ENCODE assay signal across 11 cellular contexts in genomic region chr1:25501235-25502058, GRCh38. TPM values are rescaled to one million over a fixed set of nuclear protein-coding genes. Genes with fewer than 3 reads are reported as not detected.
A peak's percentile ranks its signal among the peaks of the same experiment; 100 is the strongest.
DNase-seq lines count a peak whose midpoint lies in the region; ATAC-seq and TF ChIP-seq lines count a peak whose summit lies in the region.
"Had no signal": no experiment of that assay in that cellular context is flagged by ENCODE, and none has a peak within 500 bp of the region (broad histone marks: within the 10 kb centered on the region; RNA-seq: fewer than 3 reads in every experiment).

No MANE protein-coding gene starts in this region.

- no peaks in the 10 kb centered on the region for H3K4me1 ChIP-seq in endodermal cell (ENCODE audit: control insufficient read depth, insufficient read depth, low read length)
- H3K4me1 ChIP-seq: HAP-1 had no signal

- H3K36me3 Mint-ChIP-seq in endodermal cell (ENCODE audit: low read depth) (peaks cover 25% of the 10 kb centered on the region), osteocyte (ENCODE audit: unreplicated experiment) (peaks cover 32% of the 10 kb centered on the region), natural killer cell (peaks cover 8% of the 10 kb centered on the region)

- H3K4me3 Mint-ChIP-seq in endodermal cell: no peak overlapping the region
- no peak overlapping the region for H3K4me3 Mint-ChIP-seq in osteocyte (ENCODE audit: unreplicated experiment)
- H3K4me3 Mint-ChIP-seq in natural killer cell: no peak overlapping the region
- H3K4me3 Mint-ChIP-seq: CD8-positive, alpha-beta memory T cell had no signal

- TF ChIP-seq CTCF in endodermal cell (conservative IDR thresholded peaks at IDR 0.05): peak; percentile 81
- TF ChIP-seq CTCF in osteocyte (IDR thresholded peaks at IDR 0.05): peak; percentile 26
- TF ChIP-seq CTCF in natural killer cell (IDR thresholded peaks at IDR 0.05): no peak

- intact Hi-C loops in natural killer cell (cut with micrococcal nuclease): loop anchor here (5.0 kb wide), 1 partner anchor 311 kb away; no protein-coding TSS in a partner anchor

- ATAC-seq in GM21447 (IDR thresholded peaks at IDR 0.05; ENCODE audit: unreplicated experiment): no peak
- no peak for ATAC-seq in natural killer cell

- WGBS in endodermal cell (ENCODE audit: insufficient coverage in 1 of 2, insufficient read length in 1 of 2), 2 experiments: 81 to 86% methylated on average over 5 to 7 of the region's 7 CpGs

- H3K27me3 Mint-ChIP-seq in endodermal cell (ENCODE audit: insufficient read depth) (no peaks in the 10 kb centered on the region), osteocyte (ENCODE audit: unreplicated experiment) (no peaks in the 10 kb centered on the region), natural killer cell (ENCODE audit: low read depth in 2 of 2) (peaks cover 0 to 5% of the 10 kb centered on the region in 2 donors)
- H3K27me3 Mint-ChIP-seq: CD8-positive, alpha-beta memory T cell had no signal

- DNase-seq in activated CD4-positive, alpha-beta T cell treated with anti-CD3 and anti-CD28 coated beads for 48 hours: peak; percentile 49
- no peak for DNase-seq in activated CD4-positive, alpha-beta T cell treated with anti-CD3 and anti-CD28 coated beads, Interleukin-2, amount 50 U/mL, for 1 hour
- DNase-seq in LHCN-M2 (ENCODE audit: low read depth) (peak; percentile 49), endodermal cell (peak; percentile 94), osteocyte (ENCODE audit: extremely low spot score, unreplicated experiment) (peak; percentile 70), natural killer cell (no peak), NCI-H510A treated with DMSO at 0.1 percent for 48 hours (lab: John Stamatoyannopoulos, UW) (no peak)
- DNase-seq: CD8-positive, alpha-beta memory T cell; OCI-M1 had no signal

- H3K9ac ChIP-seq in endodermal cell (ENCODE audit: extremely low read depth, low read length, poor library complexity, severe bottlenecking): no peak overlapping the region

- H3K4me3 ChIP-seq in endodermal cell (ENCODE audit: low read length): no peak overlapping the region
- H3K4me3 ChIP-seq: HAP-1 had no signal

- H3K36me3 ChIP-seq in endodermal cell (ENCODE audit: control insufficient read depth, insufficient read depth, low read length): peaks cover 33% of the 10 kb centered on the region

- H3K9me3 Mint-ChIP-seq in endodermal cell (no peaks in the 10 kb centered on the region), osteocyte (ENCODE audit: unreplicated experiment) (no peaks in the 10 kb centered on the region), natural killer cell (no peaks in the 10 kb centered on the region)
- H3K9me3 Mint-ChIP-seq: CD8-positive, alpha-beta memory T cell had no signal

- H3K9me3 ChIP-seq in endodermal cell (ENCODE audit: control insufficient read depth, low read length): no peaks in the 10 kb centered on the region
- H3K9me3 ChIP-seq: HAP-1 had no signal

- H3K4me1 Mint-ChIP-seq in endodermal cell: peaks cover 13% of the 10 kb centered on the region
- peaks cover 59% of the 10 kb centered on the region for H3K4me1 Mint-ChIP-seq in osteocyte (ENCODE audit: unreplicated experiment)
- no peaks in the 10 kb centered on the region for H3K4me1 Mint-ChIP-seq in natural killer cell

- H3K27ac Mint-ChIP-seq in endodermal cell (no peak overlapping the region), osteocyte (ENCODE audit: unreplicated experiment) (peak overlapping the region; percentile 86), natural killer cell (no peak overlapping the region)

- H3K27ac ChIP-seq in endodermal cell (ENCODE audit: low read depth, low read length): no peak overlapping the region

- no peaks in the 10 kb centered on the region for H3K27me3 ChIP-seq in endodermal cell (ENCODE audit: control insufficient read depth, insufficient read depth, low read length, poor library complexity, severe bottlenecking)

RNA-seq across cellular contexts. Expression of gene LDLRAP1, which starts 42.0 kb away (rescaled TPM):
- total RNA-seq in LHCN-M2 (2014; rRNA removed) (13.1 and 13.2 TPM in 2 replicates), endodermal cell (10 to 100 TPM; 13.9 to 14.5 TPM), osteocyte (31.3 and 34.3 TPM in 2 replicates), natural killer cell (10 to 100 TPM; 25.2 to 34.0 (median 27.4) TPM)
- polyA plus RNA-seq in LHCN-M2 (2012): 12.7 TPM
- 9.4 TPM for polyA plus RNA-seq in endodermal cell (2013, experiment 1 of 2)
- 8.9 TPM for polyA plus RNA-seq in endodermal cell (2013, experiment 2 of 2)

Comparison
In these comparisons a context has a peak if more than half of its experiments do, and no peak if none do; other contexts are left out.
1. DNase-seq: peak in activated CD4-positive, alpha-beta T cell treated with anti-CD3 and anti-CD28 coated beads for 48 hours (single experiment), LHCN-M2 (single experiment), endodermal cell (single experiment) and osteocyte (single experiment); none in activated CD4-positive, alpha-beta T cell treated with anti-CD3 and anti-CD28 coated beads, Interleukin-2, amount 50 U/mL, for 1 hour (single experiment), natural killer cell (single experiment) and NCI-H510A treated with DMSO at 0.1 percent for 48 hours (single experiment).